21 cellular contexts compared by ENCODE assay signal in genomic region chr1:230758705-230759354, GRCh38. TPM values are rescaled to one million over a fixed set of nuclear protein-coding genes. Genes with fewer than 3 reads are reported as not detected.
DNase-seq lines count a peak whose midpoint lies in the region; TF ChIP-seq lines count a peak whose summit lies in the region.
"Had no signal": no experiment of that assay in that cellular context is flagged by ENCODE, and none has a peak within 500 bp of the region (broad histone marks: within the 10 kb centered on the region; RNA-seq: fewer than 3 reads in every experiment).

No MANE protein-coding gene starts in this region.

- TF ChIP-seq CTCF in AG10803 (conservative IDR thresholded peaks at IDR 0.05; ENCODE audit: low read length) (no peak), foreskin fibroblast (IDR thresholded peaks at IDR 0.05; ENCODE audit: low read depth, low read length) (no peak)

- DNase-seq in AG10803 (ENCODE audit: low read depth) (peak; percentile 82), NCI-H1092 (lab: John Stamatoyannopoulos, UW) (peak; percentile 17), SK-N-MC (ENCODE audit: low read depth, low spot score) (no peak), foreskin fibroblast (peak; percentile 45 to 79), AG08396 (ENCODE audit: low spot score) (no peak), cerebellar cortex (ENCODE audit: low spot score) (no peak), HT-29 (ENCODE audit: low spot score) (no peak), SIG-M5 (lab: John Stamatoyannopoulos, UW) (no peak)
- DNase-seq: ACHN; activated B cell treated with CpG ODN at 0.5 μM for 24 hours; activated CD8-positive, alpha-beta memory T cell treated with anti-CD3 and anti-CD28 coated beads for 24 hours; left cardiac atrium; MG63; NCI-H1930; occipital lobe; stimulated activated CD4-positive, alpha-beta T cell treated with anti-CD3 and anti-CD28 coated beads, Interleukin-2, amount 100 ng/mL, for 48 hours; substantia nigra had no signal

- H3K4me3 ChIP-seq in AG10803 (ENCODE audit: low read length) (no peak overlapping the region), SK-N-MC (no peak overlapping the region), foreskin fibroblast (ENCODE audit: low read depth in 1 of 2, low read length in 2 of 2) (no peak overlapping the region)
- H3K4me3 ChIP-seq: esophagus muscularis mucosa, MG63 had no signal

- H3K9me3 ChIP-seq in SK-N-MC (ENCODE audit: low read depth, low read length) = no peaks in the 10 kb centered on the region
- H3K9me3 ChIP-seq: esophagus muscularis mucosa, MG63 had no signal

- H3K36me3 ChIP-seq in SK-N-MC (ENCODE audit: insufficient read depth, low read length) = no peaks in the 10 kb centered on the region
- H3K36me3 ChIP-seq: esophagus muscularis mucosa, MG63 had no signal

- no peak overlapping the region for H3K9ac ChIP-seq in SK-N-MC (ENCODE audit: insufficient read length)

- 0 out of 2 replicates have a peak overlapping the region, but pooled peaks have one; percentile 19 for H3K27ac ChIP-seq in SK-N-MC
- H3K27ac ChIP-seq: esophagus muscularis mucosa had no signal

RNA-seq across cellular contexts. Expression of gene CAPN9, which starts 11.6 kb away (rescaled TPM):
- total RNA-seq in HT-29 (2014; rRNA removed; shearing (Covaris generic)) = 1.2 and 1.8 TPM in 2 replicates
- total RNA-seq: activated B cell treated with CpG ODN at 0.5 μM for 24 hours; activated T-helper 1 cell treated with anti-CD3 and anti-CD28 coated beads, Interleukin-12 subunit alpha, Interleukin-12 subunit beta, Interleukin-2, Interleukin-4 antibody, amounts not matched to agents 30 ng/mL and 10 ng/mL and 1 ng/mL, durations not matched to agents 14 hours and 24 hours and 36 hours; Daoy; esophagus muscularis mucosa; mononuclear cell had no signal

RNA-seq across cellular contexts. Expression of gene AGT, which starts 44.9 kb away (rescaled TPM):
- 0.76 and 1.5 TPM in 2 replicates for total RNA-seq in HT-29 (2014; rRNA removed; shearing (Covaris generic))
- total RNA-seq: activated B cell treated with CpG ODN at 0.5 μM for 24 hours; activated T-helper 1 cell treated with anti-CD3 and anti-CD28 coated beads, Interleukin-12 subunit alpha, Interleukin-12 subunit beta, Interleukin-2, Interleukin-4 antibody, amounts not matched to agents 30 ng/mL and 10 ng/mL and 1 ng/mL, durations not matched to agents 14 hours and 24 hours and 36 hours; Daoy; mononuclear cell had no signal

Comparison
In these comparisons a context has a peak if more than half of its experiments do, and no peak if none do; other contexts are left out.
1. DNase-seq: peak in AG10803 (single experiment), NCI-H1092 (single experiment) and foreskin fibroblast (2 of 2); none in SK-N-MC (single experiment), AG08396 (single experiment), cerebellar cortex (single experiment), HT-29 (single experiment) and SIG-M5 (single experiment).